Comparison of ENCODE assay signal across 14 cellular contexts in genomic region chr18:36711813-36712444, GRCh38.
A peak's percentile ranks its signal among the peaks of the same experiment; 100 is the strongest.
DNase-seq lines count a peak whose midpoint lies in the region; ATAC-seq and TF ChIP-seq lines count a peak whose summit lies in the region.
"Had no signal": no experiment of that assay in that cellular context is flagged by ENCODE, and none has a peak within 500 bp of the region (broad histone marks: within the 10 kb centered on the region; RNA-seq: fewer than 3 reads in every experiment).

No MANE protein-coding gene starts in this region.

- no peak for TF ChIP-seq CTCF in brain microvascular endothelial cell (IDR thresholded peaks at IDR 0.05; ENCODE audit: low read depth, low read length, missing control alignments)

- H3K27me3 Mint-ChIP-seq in activated T-cell treated with anti-CD3 and anti-CD28 coated beads, Interleukin-2, amount 50 U/mL, for 24 hours = peaks cover 16% of the 10 kb centered on the region

- H3K4me3 ChIP-seq in brain microvascular endothelial cell (ENCODE audit: low read depth, low read length) (no peak overlapping the region), aorta (ENCODE audit: low read length in 2 of 2) (no peak overlapping the region)

- no peaks in the 10 kb centered on the region for H3K36me3 ChIP-seq in brain microvascular endothelial cell (replicated peaks)
- H3K36me3 ChIP-seq in aorta (ENCODE audit: control insufficient read depth in 1 of 2, insufficient read depth in 2 of 2, low read length in 1 of 2) = peaks cover 0 to 2% of the 10 kb centered on the region in 2 donors

- peak; percentile 49 for ATAC-seq in aorta (ENCODE audit: low FRiP score)
- no peak for ATAC-seq in HG02642 (IDR thresholded peaks at IDR 0.05; ENCODE audit: poor library complexity, unreplicated experiment)

- 51 to 57% methylated on average over 6 of the region's 6 CpGs for WGBS in aorta, 2 donors

- no peak overlapping the region for H3K27ac Mint-ChIP-seq in activated T-cell treated with anti-CD3 and anti-CD28 coated beads, Interleukin-2, amount 50 U/mL, for 24 hours
- H3K27ac Mint-ChIP-seq: activated CD4-positive, alpha-beta memory T cell treated with anti-CD3 and anti-CD28 coated beads for 36 hours had no signal

- H3K36me3 Mint-ChIP-seq in activated T-cell treated with anti-CD3 and anti-CD28 coated beads, Interleukin-2, amount 50 U/mL, for 24 hours (ENCODE audit: low read depth) = no peaks in the 10 kb centered on the region
- H3K36me3 Mint-ChIP-seq: activated CD4-positive, alpha-beta memory T cell treated with anti-CD3 and anti-CD28 coated beads for 36 hours had no signal

- H3K4me1 ChIP-seq in aorta (ENCODE audit: control insufficient read depth in 1 of 2, insufficient read depth in 2 of 2, low read length in 2 of 2) = no peaks in the 10 kb centered on the region

- in situ Hi-C loops in brain microvascular endothelial cell (cut with HindIII; ENCODE audit: low pct_ligation_motif_present, low sequenced_read_pairs) = no loop called here

- H3K27me3 ChIP-seq in brain microvascular endothelial cell (replicated peaks) = no peaks in the 10 kb centered on the region
- no peaks in the 10 kb centered on the region for H3K27me3 ChIP-seq in aorta (ENCODE audit: control insufficient read depth in 1 of 2, insufficient read depth in 2 of 2, low read length in 1 of 2)

- intact Hi-C loops in aorta (cut with DNase I) = no loop called here

- H3K27ac ChIP-seq in brain microvascular endothelial cell (no peak overlapping the region), aorta (ENCODE audit: low read depth in 1 of 2, low read length in 2 of 2) (no peak overlapping the region)
- H3K27ac ChIP-seq: 22Rv1 had no signal

- no peaks in the 10 kb centered on the region for H3K9me3 ChIP-seq in aorta (ENCODE audit: control insufficient read depth, low read length)

- no peak overlapping the region for H3K4me3 Mint-ChIP-seq in activated T-cell treated with anti-CD3 and anti-CD28 coated beads, Interleukin-2, amount 50 U/mL, for 24 hours
- H3K4me3 Mint-ChIP-seq: activated CD4-positive, alpha-beta memory T cell treated with anti-CD3 and anti-CD28 coated beads for 36 hours; central memory CD8-positive, alpha-beta T cell had no signal

- no peaks in the 10 kb centered on the region for H3K4me1 Mint-ChIP-seq in activated T-cell treated with anti-CD3 and anti-CD28 coated beads, Interleukin-2, amount 50 U/mL, for 24 hours (ENCODE audit: low read depth)
- H3K4me1 Mint-ChIP-seq: central memory CD8-positive, alpha-beta T cell had no signal

- no peaks in the 10 kb centered on the region for H3K9me3 Mint-ChIP-seq in activated T-cell treated with anti-CD3 and anti-CD28 coated beads, Interleukin-2, amount 50 U/mL, for 24 hours
- H3K9me3 Mint-ChIP-seq: activated CD4-positive, alpha-beta memory T cell treated with anti-CD3 and anti-CD28 coated beads for 36 hours; central memory CD8-positive, alpha-beta T cell had no signal

- DNase-seq in DMS 273 (lab: John Stamatoyannopoulos, UW; ENCODE audit: unreplicated experiment) = peak; percentile 40
- no peak for DNase-seq in DMS 273 treated with DMSO at 0.1 percent for 48 hours (lab: John Stamatoyannopoulos, UW)
- DNase-seq in brain microvascular endothelial cell = peak; percentile 75
- peak; percentile 68 for DNase-seq in iris pigment epithelial cell (ENCODE audit: low read depth)
- no peak for DNase-seq in aorta
- no peak for DNase-seq in activated T-cell treated with anti-CD3 and anti-CD28 coated beads, Interleukin-2, amount 50 U/mL, for 24 hours
- DNase-seq in NCI-H1694 treated with DMSO at 0.1 percent for 48 hours (lab: John Stamatoyannopoulos, UW) = no peak
- DNase-seq: activated CD4-positive, alpha-beta memory T cell treated with anti-CD3 and anti-CD28 coated beads for 36 hours; NCI-H187; occipital lobe; SHP77 had no signal

Comparison
In these comparisons a context has a peak if more than half of its experiments do, and no peak if none do; other contexts are left out.
1. DNase-seq: peak in DMS 273 (single experiment), brain microvascular endothelial cell (single experiment) and iris pigment epithelial cell (single experiment); none in DMS 273 treated with DMSO at 0.1 percent for 48 hours (single experiment), aorta (0 of 2), activated T-cell treated with anti-CD3 and anti-CD28 coated beads, Interleukin-2, amount 50 U/mL, for 24 hours (single experiment) and NCI-H1694 treated with DMSO at 0.1 percent for 48 hours (single experiment).